Comparison of ENCODE assay signal across 1 cellular context in genomic region chr11:130436171-130436570, GRCh38.
TF ChIP-seq lines count a peak whose summit lies in the region.

No MANE protein-coding gene starts in this region.

TF ChIP-seq in SK-N-SH, 30 proteins besides CTCF, POLR2A, EP300 and RAD21 (continued from another document):
- TF ChIP-seq, protein P1, sequence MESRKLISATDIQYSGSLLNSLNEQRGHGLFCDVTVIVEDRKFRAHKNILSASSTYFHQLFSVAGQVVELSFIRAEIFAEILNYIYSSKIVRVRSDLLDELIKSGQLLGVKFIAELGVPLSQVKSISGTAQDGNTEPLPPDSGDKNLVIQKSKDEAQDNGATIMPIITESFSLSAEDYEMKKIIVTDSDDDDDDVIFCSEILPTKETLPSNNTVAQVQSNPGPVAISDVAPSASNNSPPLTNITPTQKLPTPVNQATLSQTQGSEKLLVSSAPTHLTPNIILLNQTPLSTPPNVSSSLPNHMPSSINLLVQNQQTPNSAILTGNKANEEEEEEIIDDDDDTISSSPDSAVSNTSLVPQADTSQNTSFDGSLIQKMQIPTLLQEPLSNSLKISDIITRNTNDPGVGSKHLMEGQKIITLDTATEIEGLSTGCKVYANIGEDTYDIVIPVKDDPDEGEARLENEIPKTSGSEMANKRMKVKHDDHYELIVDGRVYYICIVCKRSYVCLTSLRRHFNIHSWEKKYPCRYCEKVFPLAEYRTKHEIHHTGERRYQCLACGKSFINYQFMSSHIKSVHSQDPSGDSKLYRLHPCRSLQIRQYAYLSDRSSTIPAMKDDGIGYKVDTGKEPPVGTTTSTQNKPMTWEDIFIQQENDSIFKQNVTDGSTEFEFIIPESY (IDR thresholded peaks at IDR 0.05; ENCODE audit: borderline replicate concordance, low read depth), result no peak
- no peak for TF ChIP-seq RCOR1 (IDR thresholded peaks at IDR 0.05; ENCODE audit: low read length)
- TF ChIP-seq, protein P2, sequence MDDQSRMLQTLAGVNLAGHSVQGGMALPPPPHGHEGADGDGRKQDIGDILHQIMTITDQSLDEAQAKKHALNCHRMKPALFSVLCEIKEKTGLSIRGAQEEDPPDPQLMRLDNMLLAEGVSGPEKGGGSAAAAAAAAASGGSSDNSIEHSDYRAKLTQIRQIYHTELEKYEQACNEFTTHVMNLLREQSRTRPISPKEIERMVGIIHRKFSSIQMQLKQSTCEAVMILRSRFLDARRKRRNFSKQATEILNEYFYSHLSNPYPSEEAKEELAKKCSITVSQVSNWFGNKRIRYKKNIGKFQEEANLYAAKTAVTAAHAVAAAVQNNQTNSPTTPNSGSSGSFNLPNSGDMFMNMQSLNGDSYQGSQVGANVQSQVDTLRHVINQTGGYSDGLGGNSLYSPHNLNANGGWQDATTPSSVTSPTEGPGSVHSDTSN (IDR thresholded peaks at IDR 0.05), result no peak
- no peak for TF ChIP-seq USF2 (IDR thresholded peaks at IDR 0.05; ENCODE audit: borderline replicate concordance, low read depth, low read length)
